ENCODE assay signal across 1 cellular context in genomic region chr10:102245101-102245931, GRCh38.
TF ChIP-seq lines count a peak whose summit lies in the region.

Gene GBF1 (plus strand): TSS chr10:102245532. CDS start chr10:102258939, 13,407 bp downstream.

TF ChIP-seq in HepG2, 621 proteins besides CTCF, POLR2A, EP300 and RAD21 (continued from another document):
- TF ChIP-seq HMGXB3 (CRISPR knock-in tag; IDR thresholded peaks at IDR 0.05; ENCODE audit: borderline replicate concordance) = peak; percentile 97
- TF ChIP-seq KLF15 (CRISPR knock-in tag; IDR thresholded peaks at IDR 0.05; ENCODE audit: borderline replicate concordance) = 0 out of 2 replicates have a peak, but pooled peaks have one; percentile 28
- no peak for TF ChIP-seq ZNF746 (CRISPR knock-in tag; IDR thresholded peaks at IDR 0.05)
- TF ChIP-seq THAP7 (CRISPR knock-in tag; IDR thresholded peaks at IDR 0.05) = no peak
- no peak for TF ChIP-seq ZNF878 (CRISPR knock-in tag; IDR thresholded peaks at IDR 0.05)
- TF ChIP-seq ZNF768 (CRISPR knock-in tag; IDR thresholded peaks at IDR 0.05) = peak; percentile 58; the same call in 1 of the 2 replicates
- TF ChIP-seq DZIP1 (CRISPR knock-in tag; IDR thresholded peaks at IDR 0.05) = peak; percentile 19; the same call in 1 of the 2 replicates
- no peak for TF ChIP-seq ATM (IDR thresholded peaks at IDR 0.05; ENCODE audit: borderline replicate concordance)
- TF ChIP-seq ARNT2 (CRISPR knock-in tag; IDR thresholded peaks at IDR 0.05; ENCODE audit: low read depth) = 0 out of 2 replicates have a peak, but pooled peaks have one; percentile 58
- no peak for TF ChIP-seq PHF5A (CRISPR knock-in tag; IDR thresholded peaks at IDR 0.05; ENCODE audit: low read depth, unreplicated experiment)
- TF ChIP-seq MNT (IDR thresholded peaks at IDR 0.05) = no peak; the same call in none of the 2 replicates
- TF ChIP-seq RARG (CRISPR knock-in tag; IDR thresholded peaks at IDR 0.05; ENCODE audit: low read depth) = no peak
- no peak for TF ChIP-seq RBM22 (optimal IDR thresholded peaks at IDR 0.05; ENCODE audit: low read length)
- TF ChIP-seq ZFP90 (CRISPR knock-in tag; IDR thresholded peaks at IDR 0.05; ENCODE audit: borderline replicate concordance) = peak; percentile 67; the same call in 1 of the 2 replicates
- TF ChIP-seq ZNF414 (CRISPR knock-in tag; IDR thresholded peaks at IDR 0.05) = peak; percentile 42; the same call in 1 of the 2 replicates
- no peak for TF ChIP-seq ZNF709 (CRISPR knock-in tag; IDR thresholded peaks at IDR 0.05)
- no peak for TF ChIP-seq TIGD3 (CRISPR knock-in tag; IDR thresholded peaks at IDR 0.05; ENCODE audit: borderline replicate concordance)
- no peak for TF ChIP-seq ZNF235 (CRISPR knock-in tag; IDR thresholded peaks at IDR 0.05; ENCODE audit: borderline replicate concordance)
- no peak for TF ChIP-seq CCAR2 (optimal IDR thresholded peaks at IDR 0.05; ENCODE audit: low read depth, low read length)
- TF ChIP-seq CHD4 (IDR thresholded peaks at IDR 0.05; ENCODE audit: borderline replicate concordance, low read length) = no peak
- no peak for TF ChIP-seq CENPX (CRISPR knock-in tag; IDR thresholded peaks at IDR 0.05)
- no peak for TF ChIP-seq ZNF552 (CRISPR knock-in tag; IDR thresholded peaks at IDR 0.05; ENCODE audit: borderline replicate concordance)
- TF ChIP-seq ZNF792 (CRISPR knock-in tag; IDR thresholded peaks at IDR 0.05) = 0 out of 2 replicates have a peak, but pooled peaks have one; percentile 27
- TF ChIP-seq ZNF674 (CRISPR knock-in tag; IDR thresholded peaks at IDR 0.05; ENCODE audit: low read depth) = no peak
- no peak for TF ChIP-seq TRIM22 (IDR thresholded peaks at IDR 0.05)
- TF ChIP-seq LCORL (IDR thresholded peaks at IDR 0.05) = no peak
- TF ChIP-seq LCORL (CRISPR knock-in tag; IDR thresholded peaks at IDR 0.05) = no peak; the same call in 1 of the 2 replicates
TF ChIP-seq in HepG2: peak in this region for 210.
